ENCODE assay signal across 2 cellular contexts in genomic region chr15:64810499-64811326, GRCh38.
TF ChIP-seq lines count a peak whose summit lies in the region.

No MANE protein-coding gene starts in this region.

TF ChIP-seq in HCT116, 20 proteins besides CTCF, POLR2A, EP300 and RAD21:
- TF ChIP-seq ZFX (IDR thresholded peaks at IDR 0.05) (no peak), ZBTB33 (IDR thresholded peaks at IDR 0.05; ENCODE audit: extremely low read depth, insufficient replicate concordance, low read length) (no peak), EZH2 (IDR thresholded peaks at IDR 0.05) (no peak), SP1 (IDR thresholded peaks at IDR 0.05; ENCODE audit: low read depth) (no peak), ZNF274 (IDR thresholded peaks at IDR 0.05; ENCODE audit: low read depth, low read length) (no peak), ATF3 (IDR thresholded peaks at IDR 0.05) (no peak), EZH2phosphoT487 (IDR thresholded peaks at IDR 0.05; ENCODE audit: borderline replicate concordance) (no peak), TCF7L2 (IDR thresholded peaks at IDR 0.05; ENCODE audit: borderline replicate concordance, extremely low read depth, insufficient read depth, insufficient read length) (no peak), POLR2AphosphoS5 (IDR thresholded peaks at IDR 0.05; ENCODE audit: low read depth, low read length) (no peak), SIN3A (IDR thresholded peaks at IDR 0.05; ENCODE audit: low read depth) (no peak), FOSL1 (IDR thresholded peaks at IDR 0.05; ENCODE audit: low read depth) (no peak), REST (IDR thresholded peaks at IDR 0.05; ENCODE audit: low read depth) (no peak)
- TF ChIP-seq, protein P1, sequence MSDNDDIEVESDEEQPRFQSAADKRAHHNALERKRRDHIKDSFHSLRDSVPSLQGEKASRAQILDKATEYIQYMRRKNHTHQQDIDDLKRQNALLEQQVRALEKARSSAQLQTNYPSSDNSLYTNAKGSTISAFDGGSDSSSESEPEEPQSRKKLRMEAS (IDR thresholded peaks at IDR 0.05): no peak

TF ChIP-seq in H1, 55 proteins besides CTCF, POLR2A, EP300 and RAD21:
- TF ChIP-seq EZH2 (IDR thresholded peaks at IDR 0.05; ENCODE audit: low read depth, low read length, severe bottlenecking) (no peak), HDAC2 (IDR thresholded peaks at IDR 0.05; ENCODE audit: borderline replicate concordance in 1 of 2, low read depth in 2 of 2, low read length in 2 of 2) (peak in 1 of 2 experiments; percentile 49; a peak in 1 of 4 replicates), NANOG (IDR thresholded peaks at IDR 0.05; ENCODE audit: insufficient read depth, low read depth, low read length, poor library complexity, severe bottlenecking) (peak; percentile 85), CTBP2 (IDR thresholded peaks at IDR 0.05; ENCODE audit: borderline replicate concordance, insufficient read depth, insufficient read length, low read length) (no peak), CEBPB (IDR thresholded peaks at IDR 0.05; ENCODE audit: low read depth, low read length) (no peak), FOSL1 (IDR thresholded peaks at IDR 0.05; ENCODE audit: insufficient read depth, low read depth, low read length) (no peak), RXRA (IDR thresholded peaks at IDR 0.05; ENCODE audit: insufficient read depth, low read depth, low read length) (no peak), SP1 (IDR thresholded peaks at IDR 0.05; ENCODE audit: low read depth, low read length) (peak; percentile 84), CHD2 (IDR thresholded peaks at IDR 0.05; ENCODE audit: low read length) (no peak), YY1 (IDR thresholded peaks at IDR 0.05; ENCODE audit: low read depth, low read length) (peak; percentile 51; the same call in 1 of the 2 replicates), POU5F1 (IDR thresholded peaks at IDR 0.05; ENCODE audit: low read depth, low read length) (0 out of 2 replicates have a peak, but pooled peaks have one; percentile 9), BACH1 (IDR thresholded peaks at IDR 0.05; ENCODE audit: low read length) (no peak), RNF2 (IDR thresholded peaks at IDR 0.05; ENCODE audit: borderline replicate concordance, low read depth, low read length, missing control alignments, poor library complexity, severe bottlenecking) (no peak), ZNF274 (IDR thresholded peaks at IDR 0.05; ENCODE audit: borderline replicate concordance, extremely low read depth, low read length) (no peak), POLR2AphosphoS5 (IDR thresholded peaks at IDR 0.05; ENCODE audit: low read depth, low read length) (peak; percentile 53; the same call in 1 of the 2 replicates), SP4 (IDR thresholded peaks at IDR 0.05; ENCODE audit: low read length) (no peak), SAP30 (IDR thresholded peaks at IDR 0.05; ENCODE audit: insufficient read depth, insufficient replicate concordance, low read length) (no peak), BRCA1 (IDR thresholded peaks at IDR 0.05; ENCODE audit: low read depth, low read length) (no peak), NRF1 (IDR thresholded peaks at IDR 0.05; ENCODE audit: low read depth, low read length) (no peak), JUN (IDR thresholded peaks at IDR 0.05; ENCODE audit: low read depth, low read length) (no peak), KDM4A (IDR thresholded peaks at IDR 0.05; ENCODE audit: low read depth, low read length, severe bottlenecking) (no peak), GTF2F1 (IDR thresholded peaks at IDR 0.05; ENCODE audit: borderline replicate concordance, low read depth, low read length) (no peak), SIX5 (IDR thresholded peaks at IDR 0.05; ENCODE audit: low read depth, low read length) (no peak), MAFK (IDR thresholded peaks at IDR 0.05; ENCODE audit: low read depth, low read length) (no peak), JUND (IDR thresholded peaks at IDR 0.05; ENCODE audit: low read length) (no peak), CBX5 (IDR thresholded peaks at IDR 0.05; ENCODE audit: low read depth, low read length) (no peak), TEAD4 (IDR thresholded peaks at IDR 0.05; ENCODE audit: low read depth, low read length) (no peak), TAF7 (optimal IDR thresholded peaks at IDR 0.05; ENCODE audit: borderline replicate concordance, low read depth, low read length) (no peak), CREB1 (IDR thresholded peaks at IDR 0.05) (no peak), TAF1 (IDR thresholded peaks at IDR 0.05; ENCODE audit: low read depth, low read length) (0 out of 2 replicates have a peak, but pooled peaks have one; percentile 39), CBX8 (IDR thresholded peaks at IDR 0.05; ENCODE audit: borderline replicate concordance, low read depth, low read length) (no peak)
- TF ChIP-seq, protein P2, sequence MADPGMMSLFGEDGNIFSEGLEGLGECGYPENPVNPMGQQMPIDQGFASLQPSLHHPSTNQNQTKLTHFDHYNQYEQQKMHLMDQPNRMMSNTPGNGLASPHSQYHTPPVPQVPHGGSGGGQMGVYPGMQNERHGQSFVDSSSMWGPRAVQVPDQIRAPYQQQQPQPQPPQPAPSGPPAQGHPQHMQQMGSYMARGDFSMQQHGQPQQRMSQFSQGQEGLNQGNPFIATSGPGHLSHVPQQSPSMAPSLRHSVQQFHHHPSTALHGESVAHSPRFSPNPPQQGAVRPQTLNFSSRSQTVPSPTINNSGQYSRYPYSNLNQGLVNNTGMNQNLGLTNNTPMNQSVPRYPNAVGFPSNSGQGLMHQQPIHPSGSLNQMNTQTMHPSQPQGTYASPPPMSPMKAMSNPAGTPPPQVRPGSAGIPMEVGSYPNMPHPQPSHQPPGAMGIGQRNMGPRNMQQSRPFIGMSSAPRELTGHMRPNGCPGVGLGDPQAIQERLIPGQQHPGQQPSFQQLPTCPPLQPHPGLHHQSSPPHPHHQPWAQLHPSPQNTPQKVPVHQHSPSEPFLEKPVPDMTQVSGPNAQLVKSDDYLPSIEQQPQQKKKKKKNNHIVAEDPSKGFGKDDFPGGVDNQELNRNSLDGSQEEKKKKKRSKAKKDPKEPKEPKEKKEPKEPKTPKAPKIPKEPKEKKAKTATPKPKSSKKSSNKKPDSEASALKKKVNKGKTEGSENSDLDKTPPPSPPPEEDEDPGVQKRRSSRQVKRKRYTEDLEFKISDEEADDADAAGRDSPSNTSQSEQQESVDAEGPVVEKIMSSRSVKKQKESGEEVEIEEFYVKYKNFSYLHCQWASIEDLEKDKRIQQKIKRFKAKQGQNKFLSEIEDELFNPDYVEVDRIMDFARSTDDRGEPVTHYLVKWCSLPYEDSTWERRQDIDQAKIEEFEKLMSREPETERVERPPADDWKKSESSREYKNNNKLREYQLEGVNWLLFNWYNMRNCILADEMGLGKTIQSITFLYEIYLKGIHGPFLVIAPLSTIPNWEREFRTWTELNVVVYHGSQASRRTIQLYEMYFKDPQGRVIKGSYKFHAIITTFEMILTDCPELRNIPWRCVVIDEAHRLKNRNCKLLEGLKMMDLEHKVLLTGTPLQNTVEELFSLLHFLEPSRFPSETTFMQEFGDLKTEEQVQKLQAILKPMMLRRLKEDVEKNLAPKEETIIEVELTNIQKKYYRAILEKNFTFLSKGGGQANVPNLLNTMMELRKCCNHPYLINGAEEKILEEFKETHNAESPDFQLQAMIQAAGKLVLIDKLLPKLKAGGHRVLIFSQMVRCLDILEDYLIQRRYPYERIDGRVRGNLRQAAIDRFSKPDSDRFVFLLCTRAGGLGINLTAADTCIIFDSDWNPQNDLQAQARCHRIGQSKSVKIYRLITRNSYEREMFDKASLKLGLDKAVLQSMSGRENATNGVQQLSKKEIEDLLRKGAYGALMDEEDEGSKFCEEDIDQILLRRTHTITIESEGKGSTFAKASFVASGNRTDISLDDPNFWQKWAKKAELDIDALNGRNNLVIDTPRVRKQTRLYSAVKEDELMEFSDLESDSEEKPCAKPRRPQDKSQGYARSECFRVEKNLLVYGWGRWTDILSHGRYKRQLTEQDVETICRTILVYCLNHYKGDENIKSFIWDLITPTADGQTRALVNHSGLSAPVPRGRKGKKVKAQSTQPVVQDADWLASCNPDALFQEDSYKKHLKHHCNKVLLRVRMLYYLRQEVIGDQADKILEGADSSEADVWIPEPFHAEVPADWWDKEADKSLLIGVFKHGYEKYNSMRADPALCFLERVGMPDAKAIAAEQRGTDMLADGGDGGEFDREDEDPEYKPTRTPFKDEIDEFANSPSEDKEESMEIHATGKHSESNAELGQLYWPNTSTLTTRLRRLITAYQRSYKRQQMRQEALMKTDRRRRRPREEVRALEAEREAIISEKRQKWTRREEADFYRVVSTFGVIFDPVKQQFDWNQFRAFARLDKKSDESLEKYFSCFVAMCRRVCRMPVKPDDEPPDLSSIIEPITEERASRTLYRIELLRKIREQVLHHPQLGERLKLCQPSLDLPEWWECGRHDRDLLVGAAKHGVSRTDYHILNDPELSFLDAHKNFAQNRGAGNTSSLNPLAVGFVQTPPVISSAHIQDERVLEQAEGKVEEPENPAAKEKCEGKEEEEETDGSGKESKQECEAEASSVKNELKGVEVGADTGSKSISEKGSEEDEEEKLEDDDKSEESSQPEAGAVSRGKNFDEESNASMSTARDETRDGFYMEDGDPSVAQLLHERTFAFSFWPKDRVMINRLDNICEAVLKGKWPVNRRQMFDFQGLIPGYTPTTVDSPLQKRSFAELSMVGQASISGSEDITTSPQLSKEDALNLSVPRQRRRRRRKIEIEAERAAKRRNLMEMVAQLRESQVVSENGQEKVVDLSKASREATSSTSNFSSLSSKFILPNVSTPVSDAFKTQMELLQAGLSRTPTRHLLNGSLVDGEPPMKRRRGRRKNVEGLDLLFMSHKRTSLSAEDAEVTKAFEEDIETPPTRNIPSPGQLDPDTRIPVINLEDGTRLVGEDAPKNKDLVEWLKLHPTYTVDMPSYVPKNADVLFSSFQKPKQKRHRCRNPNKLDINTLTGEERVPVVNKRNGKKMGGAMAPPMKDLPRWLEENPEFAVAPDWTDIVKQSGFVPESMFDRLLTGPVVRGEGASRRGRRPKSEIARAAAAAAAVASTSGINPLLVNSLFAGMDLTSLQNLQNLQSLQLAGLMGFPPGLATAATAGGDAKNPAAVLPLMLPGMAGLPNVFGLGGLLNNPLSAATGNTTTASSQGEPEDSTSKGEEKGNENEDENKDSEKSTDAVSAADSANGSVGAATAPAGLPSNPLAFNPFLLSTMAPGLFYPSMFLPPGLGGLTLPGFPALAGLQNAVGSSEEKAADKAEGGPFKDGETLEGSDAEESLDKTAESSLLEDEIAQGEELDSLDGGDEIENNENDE (IDR thresholded peaks at IDR 0.05; ENCODE audit: insufficient replicate concordance, low read length): no peak
- TF ChIP-seq, protein P1 (IDR thresholded peaks at IDR 0.05): no peak
- TF ChIP-seq, protein P3, sequence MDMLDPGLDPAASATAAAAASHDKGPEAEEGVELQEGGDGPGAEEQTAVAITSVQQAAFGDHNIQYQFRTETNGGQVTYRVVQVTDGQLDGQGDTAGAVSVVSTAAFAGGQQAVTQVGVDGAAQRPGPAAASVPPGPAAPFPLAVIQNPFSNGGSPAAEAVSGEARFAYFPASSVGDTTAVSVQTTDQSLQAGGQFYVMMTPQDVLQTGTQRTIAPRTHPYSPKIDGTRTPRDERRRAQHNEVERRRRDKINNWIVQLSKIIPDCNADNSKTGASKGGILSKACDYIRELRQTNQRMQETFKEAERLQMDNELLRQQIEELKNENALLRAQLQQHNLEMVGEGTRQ (IDR thresholded peaks at IDR 0.05; ENCODE audit: low read length): no peak
- TF ChIP-seq, protein P4, sequence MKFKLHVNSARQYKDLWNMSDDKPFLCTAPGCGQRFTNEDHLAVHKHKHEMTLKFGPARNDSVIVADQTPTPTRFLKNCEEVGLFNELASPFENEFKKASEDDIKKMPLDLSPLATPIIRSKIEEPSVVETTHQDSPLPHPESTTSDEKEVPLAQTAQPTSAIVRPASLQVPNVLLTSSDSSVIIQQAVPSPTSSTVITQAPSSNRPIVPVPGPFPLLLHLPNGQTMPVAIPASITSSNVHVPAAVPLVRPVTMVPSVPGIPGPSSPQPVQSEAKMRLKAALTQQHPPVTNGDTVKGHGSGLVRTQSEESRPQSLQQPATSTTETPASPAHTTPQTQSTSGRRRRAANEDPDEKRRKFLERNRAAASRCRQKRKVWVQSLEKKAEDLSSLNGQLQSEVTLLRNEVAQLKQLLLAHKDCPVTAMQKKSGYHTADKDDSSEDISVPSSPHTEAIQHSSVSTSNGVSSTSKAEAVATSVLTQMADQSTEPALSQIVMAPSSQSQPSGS (IDR thresholded peaks at IDR 0.05; ENCODE audit: low read length): peak; percentile 47; the same call in 1 of the 2 replicates
